Comparison of ENCODE assay signal across 13 cellular contexts in the genomic region with DNA sequence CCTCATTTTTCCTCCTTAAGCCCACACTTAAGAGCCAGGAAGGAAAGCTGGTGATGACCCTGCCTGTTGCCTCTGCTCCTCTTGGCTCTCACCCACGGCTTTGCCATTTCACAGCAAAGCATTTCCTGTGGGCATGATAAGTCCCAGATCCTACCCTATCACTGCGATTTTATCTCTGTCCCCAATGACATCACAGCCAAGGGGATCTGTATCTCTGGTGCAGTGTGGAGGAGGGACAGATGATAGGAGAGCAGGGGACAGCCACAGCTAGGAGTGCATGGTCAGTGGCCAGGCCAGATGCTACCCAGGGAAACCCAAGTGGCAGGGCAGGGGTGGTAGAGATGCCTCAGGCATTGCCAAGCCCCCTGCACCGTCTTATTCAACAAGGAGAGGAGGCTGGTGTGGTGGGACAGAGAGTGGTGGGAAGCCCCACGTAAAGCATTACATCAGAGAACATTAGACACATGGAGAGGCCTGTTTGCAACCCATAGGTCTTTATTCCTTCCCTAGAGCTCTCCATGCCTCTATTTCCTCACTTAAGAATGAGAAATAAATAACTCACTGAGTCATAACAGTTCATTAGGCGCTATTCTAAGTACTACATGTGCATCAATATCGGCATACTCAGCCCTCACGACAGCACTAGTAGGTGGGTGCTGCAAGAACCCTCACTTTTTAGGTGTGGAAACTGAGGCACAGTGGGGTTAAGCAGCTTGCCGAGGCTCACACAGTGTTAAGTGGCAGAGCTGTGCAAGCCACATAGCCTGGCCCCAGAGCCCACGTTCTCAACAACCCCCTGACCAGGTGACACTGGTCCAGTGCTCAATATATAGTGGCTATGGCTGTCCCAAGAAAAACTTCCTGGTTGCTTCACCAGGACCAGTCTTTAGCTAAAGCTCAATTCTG. TPM values are rescaled to one million over a fixed set of nuclear protein-coding genes. Genes with fewer than 3 reads are reported as not detected.
DNase-seq lines count a peak whose midpoint lies in the region; ATAC-seq and TF ChIP-seq lines count a peak whose summit lies in the region.
"Had no signal": no experiment of that assay in that cellular context is flagged by ENCODE, and none has a peak within 500 bp of the region (broad histone marks: within the 10 kb centered on the region; RNA-seq: fewer than 3 reads in every experiment).

No MANE protein-coding gene starts in this region.

- H3F3A ChIP-seq in SU-DHL-6 (ENCODE audit: insufficient read depth), result peaks cover 28% of the 10 kb centered on the region

- H3K4me2 ChIP-seq in SU-DHL-6 (ENCODE audit: low read depth, low read length, poor library complexity, severe bottlenecking), result peak overlapping the region; percentile 74

- DNase-seq in left ventricle myocardium inferior (no peak), right cardiac atrium (no peak), inferior parietal cortex (ENCODE audit: extremely low spot score) (peak; percentile 17), transverse colon (no peak), NCI-H446 (lab: John Stamatoyannopoulos, UW) (no peak), NCI-H510A treated with DMSO at 0.1 percent for 48 hours (lab: John Stamatoyannopoulos, UW) (no peak)
- DNase-seq: activated CD4-positive, alpha-beta T cell treated with anti-CD3 and anti-CD28 coated beads for 36 hours; foreskin melanocyte; OCI-M1 had no signal

- H3K27ac ChIP-seq in left ventricle myocardium inferior (replicated peaks), result peak overlapping the region; percentile 33
- no peak overlapping the region for H3K27ac ChIP-seq in right cardiac atrium (ENCODE audit: low read length)
- H3K27ac ChIP-seq in SU-DHL-6 (ENCODE audit: low read depth, low read length), result peak overlapping the region; percentile 93
- H3K27ac ChIP-seq in transverse colon, result peak overlapping the region in 1 of 4 donors; percentile 0

- TF ChIP-seq POLR2A in transverse colon (IDR thresholded peaks at IDR 0.05), result no peak

- H3K27me3 ChIP-seq in left ventricle myocardium inferior (ENCODE audit: low read depth), result no peaks in the 10 kb centered on the region
- H3K27me3 ChIP-seq in right cardiac atrium (ENCODE audit: control insufficient read depth, insufficient read depth), result no peaks in the 10 kb centered on the region
- H3K27me3 ChIP-seq in SU-DHL-6 (ENCODE audit: low read length), result no peaks in the 10 kb centered on the region
- no peaks in the 10 kb centered on the region for H3K27me3 ChIP-seq in transverse colon

- no peak for TF ChIP-seq EP300 in transverse colon (IDR thresholded peaks at IDR 0.05; ENCODE audit: low read depth)

- H3K9me3 ChIP-seq in left ventricle myocardium inferior (replicated peaks) (no peaks in the 10 kb centered on the region), right cardiac atrium (ENCODE audit: control insufficient read depth, low read length) (no peaks in the 10 kb centered on the region), SU-DHL-6 (ENCODE audit: insufficient read depth, low read length) (no peaks in the 10 kb centered on the region), transverse colon (no peaks in the 10 kb centered on the region)

- H3K36me3 ChIP-seq in left ventricle myocardium inferior, result no peaks in the 10 kb centered on the region
- H3K36me3 ChIP-seq in SU-DHL-6 (ENCODE audit: low read length), result no peaks in the 10 kb centered on the region
- no peaks in the 10 kb centered on the region for H3K36me3 ChIP-seq in transverse colon

- H3K4me1 ChIP-seq in left ventricle myocardium inferior (peaks cover 89% of the 10 kb centered on the region), right cardiac atrium (ENCODE audit: control insufficient read depth, insufficient read depth, low read length) (peaks cover 29% of the 10 kb centered on the region), transverse colon (peaks cover 42 to 64% (median 53%) of the 10 kb centered on the region in 4 donors)

- H3K9ac ChIP-seq in SU-DHL-6 (ENCODE audit: low read length), result peak overlapping the region; percentile 78

- H3K79me2 ChIP-seq in SU-DHL-6 (ENCODE audit: insufficient read depth, low read length), result peaks cover 78% of the 10 kb centered on the region

- H3K9me2 ChIP-seq in SU-DHL-6 (replicated peaks; ENCODE audit: insufficient read depth, low read length), result no peaks in the 10 kb centered on the region

- no peaks in the 10 kb centered on the region for H4K20me1 ChIP-seq in SU-DHL-6 (ENCODE audit: low read depth, low read length)

- ATAC-seq in right cardiac atrium (no peak), GM19397 (IDR thresholded peaks at IDR 0.05; ENCODE audit: unreplicated experiment) (no peak)
- ATAC-seq: activated CD4-positive, alpha-beta T cell treated with anti-CD3 and anti-CD28 coated beads for 36 hours had no signal

- no peak overlapping the region for H2AFZ ChIP-seq in SU-DHL-6 (ENCODE audit: low read depth, low read length, severe bottlenecking)

- TF ChIP-seq CTCF in left ventricle myocardium inferior (IDR thresholded peaks at IDR 0.05; ENCODE audit: borderline replicate concordance), result no peak
- TF ChIP-seq CTCF in SU-DHL-6 (IDR thresholded peaks at IDR 0.05; ENCODE audit: insufficient read depth, low read length, poor library complexity, severe bottlenecking), result no peak
- TF ChIP-seq CTCF in transverse colon (IDR thresholded peaks at IDR 0.05), result no peak

- no peak overlapping the region for H3K4me3 ChIP-seq in left ventricle myocardium inferior
- no peak overlapping the region for H3K4me3 ChIP-seq in right cardiac atrium (ENCODE audit: low read length)
- peak overlapping the region; percentile 63 for H3K4me3 ChIP-seq in SU-DHL-6 (ENCODE audit: insufficient read depth, low read length, poor library complexity, severe bottlenecking)
- H3K4me3 ChIP-seq in transverse colon, result no peak overlapping the region

- WGBS in right cardiac atrium, result 53% methylated on average over 9 of the region's 9 CpGs
- WGBS in transverse colon (ENCODE audit: low coverage in 1 of 2), 2 donors, result 68% methylated on average over 9 of the region's 9 CpGs; no CpG with 5 or more reads in 1 of the 2 donors

- in situ Hi-C loops in transverse colon (cut with MboI; ENCODE audit: low pct_ligation_motif_present in 1 of 4, low pct_unique_long_range_greater_than_20kb in 1 of 4, low sequenced_read_pairs in 3 of 4), result no loop called here

- intact Hi-C loops in left ventricle myocardium inferior (cut with micrococcal nuclease) (no loop called here), right cardiac atrium (cut with DNase I) (no loop called here), transverse colon (cut with DNase I; ENCODE audit: low total_unique reads) (no loop called here)

RNA-seq across cellular contexts. Expression of gene TFEB, which starts 4.6 kb away (rescaled TPM):
- 39.9 TPM for total RNA-seq in left ventricle myocardium inferior
- 10 to 100 TPM; 31.6 to 51.1 (median 46.2) TPM for total RNA-seq in right cardiac atrium
- polyA plus RNA-seq in right cardiac atrium, result 33.4 TPM
- 10 to 100 TPM; 30.4 to 47.1 (median 38.1) TPM for total RNA-seq in transverse colon

RNA-seq across cellular contexts. Expression of gene PGC, which starts 16.4 kb away (rescaled TPM):
- total RNA-seq in left ventricle myocardium inferior (not detected), right cardiac atrium (under 1 TPM in 1 of 4 donors, not detected in 3; 0.42 TPM), transverse colon (1 to 10 TPM in 1 of 4 donors, not detected in 3; 1.5 TPM)
- 1.00 TPM for polyA plus RNA-seq in right cardiac atrium
- total RNA-seq: activated CD4-positive, alpha-beta T cell treated with anti-CD3 and anti-CD28 coated beads for 36 hours; LHCN-M2 had no signal
- polyA plus RNA-seq: BJ had no signal

RNA-seq across cellular contexts. Expression of gene FRS3, which starts 48.9 kb away (rescaled TPM):
- total RNA-seq in left ventricle myocardium inferior, result 5.3 TPM
- 1 to 10 TPM; 3.7 to 6.9 (median 4.8) TPM for total RNA-seq in right cardiac atrium
- polyA plus RNA-seq in right cardiac atrium, result 5.5 TPM
- total RNA-seq in transverse colon, result 1 to 10 TPM; 2.8 to 4.5 (median 3.2) TPM

RNA-seq across cellular contexts. Expression of gene PRICKLE4, which starts 49.8 kb away (rescaled TPM):
- 0.88 TPM for total RNA-seq in left ventricle myocardium inferior
- total RNA-seq in right cardiac atrium, result 1 to 10 TPM; 2.2 to 4.0 (median 3.2) TPM
- polyA plus RNA-seq in right cardiac atrium, result 1.7 TPM
- 10 to 100 TPM in 3 of 4 donors, 1 to 10 TPM in 1; 6.7 to 52.0 (median 21.0) TPM for total RNA-seq in transverse colon
- total RNA-seq: activated CD4-positive, alpha-beta T cell treated with anti-CD3 and anti-CD28 coated beads for 36 hours had no signal

RNA-seq across cellular contexts. Expression of gene TOMM6, which starts 56.7 kb away (rescaled TPM):
- total RNA-seq in left ventricle myocardium inferior (177 TPM), right cardiac atrium (100 to 1,000 TPM; 123 to 162 (median 140) TPM), transverse colon (10 to 100 TPM; 24.1 to 93.1 (median 85.6) TPM)
- polyA plus RNA-seq in right cardiac atrium, result 228 TPM
